8 cellular contexts compared by ENCODE assay signal in genomic region chr16:1706386-1707192, GRCh38. TPM values are rescaled to one million over a fixed set of nuclear protein-coding genes. Genes with fewer than 3 reads are reported as not detected.
A peak's percentile ranks its signal among the peaks of the same experiment; 100 is the strongest.
DNase-seq lines count a peak whose midpoint lies in the region; ATAC-seq lines count a peak whose summit lies in the region.

No MANE protein-coding gene starts in this region.

- H3K4me3 Mint-ChIP-seq in stimulated activated effector memory CD8-positive, alpha-beta T cell treated with anti-CD3 and anti-CD28 coated beads, Interleukin-12 subunit alpha, Interleukin-12 subunit beta, amount 100 ng/mL, for 72 hours, result peak overlapping the region; percentile 99

- H3K4me1 Mint-ChIP-seq in stimulated activated effector memory CD8-positive, alpha-beta T cell treated with anti-CD3 and anti-CD28 coated beads, Interleukin-12 subunit alpha, Interleukin-12 subunit beta, amount 100 ng/mL, for 72 hours, result peaks cover 10% of the 10 kb centered on the region

- H3K36me3 Mint-ChIP-seq in stimulated activated effector memory CD8-positive, alpha-beta T cell treated with anti-CD3 and anti-CD28 coated beads, Interleukin-12 subunit alpha, Interleukin-12 subunit beta, amount 100 ng/mL, for 72 hours, result peaks cover 31% of the 10 kb centered on the region

- H3K27ac Mint-ChIP-seq in stimulated activated effector memory CD8-positive, alpha-beta T cell treated with anti-CD3 and anti-CD28 coated beads, Interleukin-12 subunit alpha, Interleukin-12 subunit beta, amount 100 ng/mL, for 72 hours, result peak overlapping the region; percentile 98

- no peaks in the 10 kb centered on the region for H3K9me3 Mint-ChIP-seq in stimulated activated effector memory CD8-positive, alpha-beta T cell treated with anti-CD3 and anti-CD28 coated beads, Interleukin-12 subunit alpha, Interleukin-12 subunit beta, amount 100 ng/mL, for 72 hours

- ATAC-seq in GM19324 (IDR thresholded peaks at IDR 0.05; ENCODE audit: low FRiP score, unreplicated experiment), result peak; percentile 23
- ATAC-seq in HG03460 (IDR thresholded peaks at IDR 0.05; ENCODE audit: unreplicated experiment), result peak; percentile 4
- peak; percentile 48 for ATAC-seq in stimulated activated effector memory CD8-positive, alpha-beta T cell treated with anti-CD3 and anti-CD28 coated beads, Interleukin-12 subunit alpha, Interleukin-12 subunit beta, amount 100 ng/mL, for 72 hours

- DNase-seq in AG08395 (ENCODE audit: low spot score) (peak; percentile 46), dermis blood vessel endothelial cell (peak; percentile 52), lung microvascular endothelial cell (ENCODE audit: low read depth in 2 of 2) (peak; percentile 37 to 45), dedifferentiated amniotic fluid mesenchymal stem cell (ENCODE audit: extremely low spot score) (no peak)
- DNase-seq in activated CD4-positive, CD25-positive, alpha-beta regulatory T cell treated with anti-CD3 and anti-CD28 coated beads, Interleukin-2, amount 50 U/mL, for 72 hours, result peak; percentile 38
- peak; percentile 19 to 60 for DNase-seq in stimulated activated effector memory CD8-positive, alpha-beta T cell treated with anti-CD3 and anti-CD28 coated beads, Interleukin-12 subunit alpha, Interleukin-12 subunit beta, amount 100 ng/mL, for 72 hours (ENCODE audit: low spot score in 2 of 2)

RNA-seq across cellular contexts. Expression of gene MAPK8IP3, which starts 0.6 kb away (rescaled TPM):
- 20.9 and 41.0 TPM in 2 replicates for total RNA-seq in dermis blood vessel endothelial cell
- total RNA-seq in lung microvascular endothelial cell, result 12.4 and 22.0 TPM in 2 replicates

RNA-seq across cellular contexts. Expression of gene JPT2, which starts 28.5 kb away (rescaled TPM):
- total RNA-seq in dermis blood vessel endothelial cell (63.0 and 114 TPM in 2 replicates), lung microvascular endothelial cell (33.1 and 48.4 TPM in 2 replicates)
